ENCODE assay signal across 8 cellular contexts in genomic region chr1:235199441-235199840, GRCh38. TPM values are rescaled to one million over a fixed set of nuclear protein-coding genes. Genes with fewer than 3 reads are reported as not detected.
A peak's percentile ranks its signal among the peaks of the same experiment; 100 is the strongest.
DNase-seq lines count a peak whose midpoint lies in the region; ATAC-seq, FAIRE-seq and TF ChIP-seq lines count a peak whose summit lies in the region.
"Had no signal": no experiment of that assay in that cellular context is flagged by ENCODE, and none has a peak within 500 bp of the region (broad histone marks: within the 10 kb centered on the region; RNA-seq: fewer than 3 reads in every experiment).

No MANE protein-coding gene starts in this region.

- H3K4me1 Mint-ChIP-seq in GM23338, result peaks cover 18% of the 10 kb centered on the region

- peak overlapping the region; percentile 61 for H3K27ac Mint-ChIP-seq in GM23338
- H3K27ac Mint-ChIP-seq: activated CD4-positive, alpha-beta T cell treated with anti-CD3 and anti-CD28 coated beads, Interleukin-2, amount 10 ng/mL, durations not matched to agents 7 days and 5 days had no signal

- H4K20me1 ChIP-seq in GM23338 (replicated peaks; ENCODE audit: insufficient read depth) (no peaks in the 10 kb centered on the region), smooth muscle cell (ENCODE audit: low read depth) (peaks cover 19% of the 10 kb centered on the region)

- H3K9me3 Mint-ChIP-seq in GM23338, result no peaks in the 10 kb centered on the region
- H3K9me3 Mint-ChIP-seq: activated CD4-positive, alpha-beta T cell treated with anti-CD3 and anti-CD28 coated beads, Interleukin-2, amount 10 ng/mL, durations not matched to agents 7 days and 5 days had no signal

- H3K27me3 ChIP-seq in GM23338 (ENCODE audit: insufficient read depth), result no peaks in the 10 kb centered on the region
- no peaks in the 10 kb centered on the region for H3K27me3 ChIP-seq in smooth muscle cell (ENCODE audit: low read depth)

- H3K79me2 ChIP-seq in GM23338 (replicated peaks; ENCODE audit: insufficient read depth) (no peaks in the 10 kb centered on the region), smooth muscle cell (ENCODE audit: low read depth) (peaks cover 5% of the 10 kb centered on the region)

- H3K27me3 Mint-ChIP-seq in GM23338 (ENCODE audit: insufficient read depth, low read depth, poor library complexity), result peaks cover 4% of the 10 kb centered on the region
- H3K27me3 Mint-ChIP-seq: activated CD4-positive, alpha-beta T cell treated with anti-CD3 and anti-CD28 coated beads, Interleukin-2, amount 10 ng/mL, durations not matched to agents 7 days and 5 days had no signal

- ATAC-seq in GM23338 (peak; percentile 97), left cardiac atrium (peak; percentile 47 to 60), GM18870 (IDR thresholded peaks at IDR 0.05; ENCODE audit: unreplicated experiment) (no peak)

- peak overlapping the region; percentile 1; the same call in 1 of the 3 replicates for H3K4me3 Mint-ChIP-seq in GM23338
- H3K4me3 Mint-ChIP-seq: activated CD4-positive, alpha-beta T cell treated with anti-CD3 and anti-CD28 coated beads, Interleukin-2, amount 10 ng/mL, durations not matched to agents 7 days and 5 days had no signal

- H3K36me3 ChIP-seq in GM23338 (ENCODE audit: insufficient read depth), result peaks cover 10% of the 10 kb centered on the region; the same call in 1 of the 2 replicates
- H3K36me3 ChIP-seq in smooth muscle cell (ENCODE audit: low read depth), result peaks cover 22% of the 10 kb centered on the region

- FAIRE-seq in TTC549 (lab: Jason Lieb, UNC), result peak; percentile 98

- peak; percentile 58 to 63 for TF ChIP-seq CTCF in GM23338 (conservative IDR thresholded peaks at IDR 0.05; ENCODE audit: low read depth in 2 of 2)
- peak; percentile 8 for TF ChIP-seq CTCF in smooth muscle cell (IDR thresholded peaks at IDR 0.05; ENCODE audit: borderline replicate concordance, insufficient read depth, poor library complexity, severe bottlenecking)
- TF ChIP-seq CTCF in GM20000 (IDR thresholded peaks at IDR 0.05; ENCODE audit: extremely low read depth, missing control alignments), result no peak

- peaks cover 20% of the 10 kb centered on the region for H3K36me3 Mint-ChIP-seq in GM23338 (ENCODE audit: low read depth)

- no peak overlapping the region for H2AFZ ChIP-seq in GM23338
- no peak overlapping the region for H2AFZ ChIP-seq in smooth muscle cell (ENCODE audit: low read depth)

- H3K9me3 ChIP-seq in smooth muscle cell (replicated peaks; ENCODE audit: low read depth), result no peaks in the 10 kb centered on the region

- H3K4me1 ChIP-seq in GM23338 (ENCODE audit: insufficient read depth), result 0 out of 2 replicates have a peak, but pooled peaks cover 4% of the 10 kb centered on the region
- peaks cover 4% of the 10 kb centered on the region for H3K4me1 ChIP-seq in smooth muscle cell (ENCODE audit: low read depth)

- 48% methylated on average over 6 of the region's 6 CpGs for WGBS in smooth muscle cell (ENCODE audit: low lambda C conversion rate)

- H3K4me2 ChIP-seq in GM23338, result no peak overlapping the region
- H3K4me2 ChIP-seq in smooth muscle cell, result no peak overlapping the region

- DNase-seq in GM23338 (ENCODE audit: low spot score) (peak; percentile 90), left cardiac atrium (no peak), smooth muscle cell (lab: John Stamatoyannopoulos, UW; ENCODE audit: unreplicated experiment) (no peak), GM20000 (ENCODE audit: low spot score) (no peak), NCI-H226 (no peak)
- DNase-seq: activated CD4-positive, alpha-beta T cell treated with anti-CD3 and anti-CD28 coated beads, Interleukin-2, amount 10 ng/mL, durations not matched to agents 7 days and 5 days had no signal

- H3K4me3 ChIP-seq in GM23338 (no peak overlapping the region), smooth muscle cell (no peak overlapping the region)

- H3F3A ChIP-seq in GM23338 (replicated peaks; ENCODE audit: low read depth) (0 out of 2 replicates have a peak, but pooled peaks cover 2% of the 10 kb centered on the region), smooth muscle cell (ENCODE audit: low read depth) (peaks cover 8% of the 10 kb centered on the region)

- H3K27ac ChIP-seq in GM23338 (ENCODE audit: low read depth) (peak overlapping the region; percentile 77), smooth muscle cell (ENCODE audit: low read depth) (no peak overlapping the region)

- intact Hi-C loops in left cardiac atrium (cut with DNase I), result no loop called here

- H3K9me2 ChIP-seq in GM23338 (ENCODE audit: insufficient read depth), result no peaks in the 10 kb centered on the region

- no peak overlapping the region for H3K9ac ChIP-seq in smooth muscle cell (ENCODE audit: low read depth)

TF ChIP-seq in GM23338, 12 proteins besides CTCF, POLR2A, EP300 and RAD21:
- TF ChIP-seq ETS1 (IDR thresholded peaks at IDR 0.05) (0 out of 2 replicates have a peak, but pooled peaks have one; percentile 32), EZH2 (IDR thresholded peaks at IDR 0.05; ENCODE audit: low read depth, unreplicated experiment) (no peak)

RNA-seq across cellular contexts. Expression of gene RBM34, which starts 38.4 kb away (rescaled TPM):
- 51.8 and 55.1 TPM in 2 replicates for total RNA-seq in GM23338 (2014; rRNA removed; shearing (Covaris generic))
- polyA plus RNA-seq in GM23338 (2016; fragmentation: Nextera tagmentation; extraction: Ambion mirVana) (177 and 197 TPM in 2 replicates), smooth muscle cell (68.0 and 75.2 TPM in 2 replicates)
- total RNA-seq in left cardiac atrium (10 to 100 TPM; 47.0 to 54.6 TPM), smooth muscle cell (59.9 and 60.3 TPM in 2 replicates)
